In genomic region chr3:54853573-54854404, GRCh38 we compare ENCODE assay signal across 8 cellular contexts.
DNase-seq lines count a peak whose midpoint lies in the region; ATAC-seq and TF ChIP-seq lines count a peak whose summit lies in the region.

No MANE protein-coding gene starts in this region.

- H3K4me3 Mint-ChIP-seq in natural killer cell: no peak overlapping the region
- no peak overlapping the region for H3K4me3 Mint-ChIP-seq in natural killer cell treated with Interleukin-12 subunit alpha and Interleukin-12 subunit beta and Interleukin-15 and Interleukin-18, amount 100 ng/mL, for 72 hours

- TF ChIP-seq CTCF in natural killer cell (IDR thresholded peaks at IDR 0.05): peak; percentile 26
- TF ChIP-seq CTCF in fibroblast of pulmonary artery (IDR thresholded peaks at IDR 0.05; ENCODE audit: low read length, missing control alignments): peak; percentile 78
- TF ChIP-seq CTCF in transverse colon (IDR thresholded peaks at IDR 0.05): peak; percentile 80 to 87 (median 83)

- H3K4me1 Mint-ChIP-seq in natural killer cell: no peaks in the 10 kb centered on the region
- no peaks in the 10 kb centered on the region for H3K4me1 Mint-ChIP-seq in natural killer cell treated with Interleukin-12 subunit alpha and Interleukin-12 subunit beta and Interleukin-15 and Interleukin-18, amount 100 ng/mL, for 72 hours (ENCODE audit: low read depth in 2 of 2)

- H3K9me3 Mint-ChIP-seq in natural killer cell: no peaks in the 10 kb centered on the region
- no peaks in the 10 kb centered on the region for H3K9me3 Mint-ChIP-seq in natural killer cell treated with Interleukin-12 subunit alpha and Interleukin-12 subunit beta and Interleukin-15 and Interleukin-18, amount 100 ng/mL, for 72 hours

- peaks cover 3% of the 10 kb centered on the region for H3K27me3 ChIP-seq in neuron (ENCODE audit: insufficient read depth, low read length)
- H3K27me3 ChIP-seq in transverse colon: no peaks in the 10 kb centered on the region

- no peak overlapping the region for H3K27ac ChIP-seq in transverse colon

- peak overlapping the region; percentile 63 for H2AFZ ChIP-seq in neuron (ENCODE audit: low read depth, low read length)

- ATAC-seq in natural killer cell: peak in 1 of 3 donors; percentile 50
- no peak for ATAC-seq in natural killer cell treated with Interleukin-12 subunit alpha and Interleukin-12 subunit beta and Interleukin-15 and Interleukin-18, amount 100 ng/mL, for 72 hours
- ATAC-seq in HG03103 (IDR thresholded peaks at IDR 0.05; ENCODE audit: low read depth, unreplicated experiment): peak; percentile 82

- DNase-seq in natural killer cell (peak; percentile 16), NCI-H510A (lab: John Stamatoyannopoulos, UW) (peak; percentile 28), fibroblast of pulmonary artery (ENCODE audit: low read depth) (peak; percentile 63), transverse colon (peak; percentile 72)
- no peak for DNase-seq in natural killer cell treated with Interleukin-12 subunit alpha and Interleukin-12 subunit beta and Interleukin-15 and Interleukin-18, amount 100 ng/mL, for 72 hours (ENCODE audit: low spot score)
- DNase-seq in activated CD8-positive, alpha-beta memory T cell treated with anti-CD3 and anti-CD28 coated beads, Interleukin-2, amount 50 U/mL, for 1 hour (ENCODE audit: extremely low read depth): peak; percentile 1

- no peaks in the 10 kb centered on the region for H3K36me3 ChIP-seq in neuron (ENCODE audit: insufficient read depth, low read length)
- no peaks in the 10 kb centered on the region for H3K36me3 ChIP-seq in transverse colon

- H3K4me3 ChIP-seq in fibroblast of pulmonary artery (replicated peaks; ENCODE audit: low read depth, low read length): no peak overlapping the region
- no peak overlapping the region for H3K4me3 ChIP-seq in neuron (ENCODE audit: low read length)
- no peak overlapping the region for H3K4me3 ChIP-seq in transverse colon

- intact Hi-C loops in natural killer cell (cut with micrococcal nuclease): no loop called here
- intact Hi-C loops in transverse colon (cut with DNase I; ENCODE audit: low total_unique reads): no loop called here

- H3K36me3 Mint-ChIP-seq in natural killer cell: no peaks in the 10 kb centered on the region
- H3K36me3 Mint-ChIP-seq in natural killer cell treated with Interleukin-12 subunit alpha and Interleukin-12 subunit beta and Interleukin-15 and Interleukin-18, amount 100 ng/mL, for 72 hours: no peaks in the 10 kb centered on the region

- H3K9me3 ChIP-seq in neuron (ENCODE audit: low read length) (no peaks in the 10 kb centered on the region), transverse colon (no peaks in the 10 kb centered on the region)

- TF ChIP-seq EP300 in transverse colon (IDR thresholded peaks at IDR 0.05; ENCODE audit: low read depth): no peak

- no peak for TF ChIP-seq POLR2A in transverse colon (IDR thresholded peaks at IDR 0.05)

- in situ Hi-C loops in transverse colon (cut with MboI; ENCODE audit: low pct_ligation_motif_present in 1 of 4, low pct_unique_long_range_greater_than_20kb in 1 of 4, low sequenced_read_pairs in 3 of 4): loop anchor here (25.0 kb wide), 2 partner anchors 334 to 1409 kb away; no protein-coding TSS in a partner anchor

- H3K27me3 Mint-ChIP-seq in natural killer cell (ENCODE audit: low read depth in 2 of 2): no peaks in the 10 kb centered on the region
- H3K27me3 Mint-ChIP-seq in natural killer cell treated with Interleukin-12 subunit alpha and Interleukin-12 subunit beta and Interleukin-15 and Interleukin-18, amount 100 ng/mL, for 72 hours: peaks cover 0 to 2% of the 10 kb centered on the region in 2 donors

- whole genome bisulfite sequencing in transverse colon (ENCODE audit: low coverage in 1 of 2), 2 donors: 19 to 41% methylated on average over 7 to 20 of the region's 20 CpGs

- no peak overlapping the region for H3K27ac Mint-ChIP-seq in natural killer cell
- H3K27ac Mint-ChIP-seq in natural killer cell treated with Interleukin-12 subunit alpha and Interleukin-12 subunit beta and Interleukin-15 and Interleukin-18, amount 100 ng/mL, for 72 hours: no peak overlapping the region

- peaks cover 3% of the 10 kb centered on the region for H3K4me1 ChIP-seq in neuron (ENCODE audit: insufficient read depth, low read length)
- peaks cover 0 to 9% (median 2%) of the 10 kb centered on the region in 4 donors for H3K4me1 ChIP-seq in transverse colon

Comparison
In these comparisons a context has a peak if more than half of its experiments do, and no peak if none do; other contexts are left out.
1. CTCF ChIP-seq: peak in every context shown above with its lines; median percentile 83 in transverse colon; 78 in fibroblast of pulmonary artery; 26 in natural killer cell.